In the genomic region with DNA sequence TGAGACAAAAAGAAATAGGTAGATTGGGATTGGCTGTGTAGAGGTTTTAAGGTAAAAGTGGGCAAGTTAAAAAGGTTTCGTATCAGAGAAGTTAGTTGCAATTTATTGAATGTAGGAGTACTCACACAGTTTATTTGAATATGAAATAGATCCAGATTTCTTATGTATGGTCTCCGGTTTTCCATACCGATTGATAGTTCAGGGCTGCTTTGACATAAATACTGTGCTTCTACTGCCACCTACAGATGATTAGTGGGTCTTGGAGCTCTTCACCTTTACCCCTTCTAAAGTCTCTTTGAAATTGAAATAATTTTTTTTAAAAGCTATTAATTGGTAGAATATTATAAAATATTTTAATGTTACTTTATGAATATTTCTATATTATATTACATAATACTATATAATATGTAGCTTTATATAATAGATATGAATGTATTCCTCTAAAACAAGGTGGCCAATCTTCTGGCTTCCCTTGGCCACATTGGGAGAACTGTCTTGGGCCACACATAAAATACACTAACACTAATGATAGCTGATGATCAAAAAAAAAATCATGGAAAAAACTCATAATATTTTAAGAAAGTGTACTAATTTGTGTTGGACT, we compare ENCODE assay signal across 8 cellular contexts. TPM values are rescaled to one million over a fixed set of nuclear protein-coding genes. Genes with fewer than 3 reads are reported as not detected.
DNase-seq lines count a peak whose midpoint lies in the region; ATAC-seq and TF ChIP-seq lines count a peak whose summit lies in the region.

No MANE protein-coding gene starts in this region.

- TF ChIP-seq CTCF in HFF-Myc (IDR thresholded peaks at IDR 0.05; ENCODE audit: low read depth, low read length, missing control alignments) (peak; percentile 47), vagina (IDR thresholded peaks at IDR 0.05) (peak in 2 of 3 experiments; percentile 39 to 48), Calu3 (IDR thresholded peaks at IDR 0.05; ENCODE audit: unreplicated experiment) (no peak)

- H3K27me3 Mint-ChIP-seq in Calu3 (ENCODE audit: unreplicated experiment): no peaks in the 10 kb centered on the region

- H3K9me3 Mint-ChIP-seq in Calu3 (ENCODE audit: low read depth, unreplicated experiment): no peaks in the 10 kb centered on the region

- ATAC-seq in left lobe of liver: peak; percentile 76

- H3K4me1 ChIP-seq in vagina: no peaks in the 10 kb centered on the region

- intact Hi-C loops in vagina (cut with DNase I) (loop anchor here (5.0 kb wide), 1 partner anchor 89 kb away; no protein-coding TSS in a partner anchor), Calu3 (cut with micrococcal nuclease; ENCODE audit: unreplicated experiment) (loop anchor here (1.0 to 5.0 kb wide), 3 partner anchors 69 to 171 kb away; no protein-coding TSS in a partner anchor)

- no peaks in the 10 kb centered on the region for H3K27me3 ChIP-seq in vagina

- DNase-seq in DMS79 treated with DMSO at 0.1 percent for 48 hours (lab: John Stamatoyannopoulos, UW) (peak; percentile 84), HFF-Myc (ENCODE audit: extremely low read depth, low read depth) (no peak), NCI-H82 (lab: John Stamatoyannopoulos, UW) (peak; percentile 80), T47D (ENCODE audit: low read depth in 1 of 2, low spot score in 1 of 2) (peak; percentile 28 to 66), left lobe of liver (ENCODE audit: low spot score) (no peak), vagina (ENCODE audit: extremely low spot score in 2 of 2) (no peak), Calu3 (no peak), NCI-H446 treated with DMSO at 0.1 percent for 48 hours (lab: John Stamatoyannopoulos, UW) (no peak)

- no peak for TF ChIP-seq POLR2A in vagina (IDR thresholded peaks at IDR 0.05)

- peaks cover 5% of the 10 kb centered on the region for H3K36me3 Mint-ChIP-seq in Calu3 (ENCODE audit: insufficient read depth, unreplicated experiment)

- no peaks in the 10 kb centered on the region for H3K4me1 Mint-ChIP-seq in Calu3 (ENCODE audit: low read depth, unreplicated experiment)

- H3K36me3 ChIP-seq in vagina: no peaks in the 10 kb centered on the region

- no peak overlapping the region for H3K27ac ChIP-seq in vagina

- no peak overlapping the region for H3K4me3 Mint-ChIP-seq in Calu3 (ENCODE audit: low read depth, unreplicated experiment)

- no TSS peak for BruUV-seq in Calu3 (replicated peaks; lab: Mats Ljungman, UMichigan)

- H3K9me3 ChIP-seq in vagina: no peaks in the 10 kb centered on the region

- no peak overlapping the region for H3K27ac Mint-ChIP-seq in Calu3 (ENCODE audit: unreplicated experiment)

- in situ Hi-C loops in T47D (cut with HindIII; ENCODE audit: low pct_unique_long_range_greater_than_20kb, low sequenced_read_pairs): no loop called here

- CTCF ChIA-PET in Calu3 (lab: Charles Lee): interaction anchor here (0.5 to 1.0 kb wide), 4 partner anchors 64 to 233 kb away, joined by 3 to 14 read pairs (median 3); no protein-coding TSS in a partner anchor

- H3K4me3 ChIP-seq in HFF-Myc (replicated peaks; ENCODE audit: low read depth, low read length) (no peak overlapping the region), vagina (no peak overlapping the region)

RNA-seq across cellular contexts. Expression of gene GPR18, which starts 7.7 kb away (rescaled TPM):
- 0.15 TPM for total RNA-seq in left lobe of liver
- not detected for total RNA-seq in vagina
- not detected in 2 replicates for total RNA-seq in Calu3 (2022)

RNA-seq across cellular contexts. Expression of gene GPR183, which starts 41.3 kb away (rescaled TPM):
- total RNA-seq in left lobe of liver (0.70 TPM), vagina (12.0 TPM), Calu3 (2022) (not detected in 2 replicates)

Comparison
In these comparisons a context has a peak if more than half of its experiments do, and no peak if none do; other contexts are left out.
1. DNase-seq: peak in DMS79 treated with DMSO at 0.1 percent for 48 hours (single experiment), NCI-H82 (single experiment) and T47D (2 of 2); none in HFF-Myc (single experiment), left lobe of liver (single experiment), vagina (0 of 2), Calu3 (single experiment) and NCI-H446 treated with DMSO at 0.1 percent for 48 hours (single experiment).